25 cellular contexts compared by ENCODE assay signal in genomic region chr7:146690987-146691386, GRCh38.
"Had no signal": no experiment of that assay in that cellular context is flagged by ENCODE, and none has a peak within 500 bp of the region (broad histone marks: within the 10 kb centered on the region; RNA-seq: fewer than 3 reads in every experiment).

No MANE protein-coding gene starts in this region.

- H3K9me3 ChIP-seq: colonic mucosa, esophagus muscularis mucosa, gastrocnemius medialis, heart right ventricle, left lung, lower lobe of right lung had no signal

- FAIRE-seq: endothelial cell of umbilical vein, islet of Langerhans, keratinocyte had no signal

- H3K4me3 Mint-ChIP-seq: mesothelial cell of epicardium, naive B cell had no signal

- H3K27me3 ChIP-seq: colonic mucosa, dorsolateral prefrontal cortex, esophagus muscularis mucosa, gastrocnemius medialis, heart right ventricle, left lung had no signal

- H3K4me1 ChIP-seq: colonic mucosa, esophagus muscularis mucosa, gastrocnemius medialis, heart right ventricle, left lung, lower lobe of right lung had no signal

- H3K36me3 ChIP-seq: colonic mucosa, esophagus muscularis mucosa, gastrocnemius medialis, heart right ventricle, left lung, lower lobe of right lung had no signal

- H3K27ac ChIP-seq: colonic mucosa, dorsolateral prefrontal cortex, esophagus muscularis mucosa, gastrocnemius medialis, heart right ventricle, left lung, lower lobe of right lung had no signal

- H3K9me3 Mint-ChIP-seq: mesothelial cell of epicardium had no signal

- DNase-seq: colonic mucosa; cortex of kidney; dermis blood vessel endothelial cell; dorsolateral prefrontal cortex; effector CD4-positive, alpha-beta T cell; effector memory CD4-positive, alpha-beta T cell; foreskin fibroblast; foreskin melanocyte; gastrocnemius medialis; glutamatergic neuron; head of caudate nucleus; heart right ventricle; hippocampal formation; left cardiac atrium; left lung; left ventricle myocardium superior; lower lobe of right lung; mesenchymal stem cell; mucosa of descending colon; naive B cell had no signal

- ATAC-seq: gastrocnemius medialis, heart right ventricle, left cardiac atrium, left lung, left ventricle myocardium superior, lower lobe of right lung, mucosa of descending colon had no signal

- H3K4me3 ChIP-seq: colonic mucosa, dorsolateral prefrontal cortex, esophagus muscularis mucosa, gastrocnemius medialis, heart right ventricle, left lung, lower lobe of right lung, mucosa of descending colon had no signal

- H3K4me1 Mint-ChIP-seq: mesothelial cell of epicardium, naive B cell had no signal

- H3K27ac Mint-ChIP-seq: mesothelial cell of epicardium, naive B cell had no signal

- H3K27me3 Mint-ChIP-seq: naive B cell had no signal
